9 cellular contexts compared by ENCODE assay signal in the genomic region with DNA sequence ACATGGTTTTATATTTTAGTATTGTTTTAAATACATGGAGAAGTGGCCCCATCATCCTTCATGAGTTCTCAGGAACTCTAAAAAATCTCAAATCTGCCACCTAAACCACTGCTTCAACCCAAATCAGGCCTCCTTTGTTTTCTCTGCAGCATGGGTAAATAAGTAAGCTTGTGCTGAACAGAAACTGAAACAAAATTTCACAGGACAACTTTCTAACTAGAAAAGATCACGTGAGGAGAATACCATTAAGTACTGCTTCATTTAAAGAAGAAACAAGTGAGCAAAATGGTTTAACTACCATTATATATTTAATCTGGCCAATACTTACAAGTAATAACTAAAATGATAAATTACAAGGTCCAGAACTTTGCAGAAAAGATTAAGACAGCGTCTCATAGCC. TPM values are rescaled to one million over a fixed set of nuclear protein-coding genes. Genes with fewer than 3 reads are reported as not detected.
DNase-seq lines count a peak whose midpoint lies in the region; ATAC-seq and TF ChIP-seq lines count a peak whose summit lies in the region.
"Had no signal": no experiment of that assay in that cellular context is flagged by ENCODE, and none has a peak within 500 bp of the region (broad histone marks: within the 10 kb centered on the region; RNA-seq: fewer than 3 reads in every experiment).

No MANE protein-coding gene starts in this region.

- peak overlapping the region; percentile 78 for H3K4me2 ChIP-seq in SU-DHL-6 (ENCODE audit: low read depth, low read length, poor library complexity, severe bottlenecking)

- H3K4me1 Mint-ChIP-seq in activated CD4-positive, alpha-beta T cell treated with anti-CD3 and anti-CD28 coated beads, Interleukin-2, amount 10 ng/mL, durations not matched to agents 7 days and 5 days: peaks cover 57% of the 10 kb centered on the region
- H3K4me1 Mint-ChIP-seq in HFFc6 (ENCODE audit: low read depth): no peaks in the 10 kb centered on the region

- no peak overlapping the region for H3K9ac ChIP-seq in SU-DHL-6 (ENCODE audit: low read length)

- H3K9me3 ChIP-seq in SU-DHL-6 (ENCODE audit: insufficient read depth, low read length): no peaks in the 10 kb centered on the region

- peaks cover 24% of the 10 kb centered on the region for H3K9me3 Mint-ChIP-seq in activated CD4-positive, alpha-beta T cell treated with anti-CD3 and anti-CD28 coated beads, Interleukin-2, amount 10 ng/mL, durations not matched to agents 7 days and 5 days
- peaks cover 38% of the 10 kb centered on the region for H3K9me3 Mint-ChIP-seq in HFFc6

- ATAC-seq in HG02798 (IDR thresholded peaks at IDR 0.05; ENCODE audit: poor library complexity, unreplicated experiment) (peak; percentile 57), left lobe of liver (peak; percentile 52), esophagus mucosa (no peak)

- POLR2A ChIA-PET in activated CD4-positive, alpha-beta T cell treated with anti-CD3 and anti-CD28 coated beads, Interleukin-2, amount 10 ng/mL, durations not matched to agents 7 days and 5 days (lab: Charles Lee): interaction anchor here (0.6 to 0.9 kb wide), 2 partner anchors 13 to 16 kb away, joined by 4 to 5 read pairs; no protein-coding TSS in a partner anchor

- DNase-seq in activated CD4-positive, alpha-beta T cell treated with anti-CD3 and anti-CD28 coated beads, Interleukin-2, amount 10 ng/mL, durations not matched to agents 7 days and 5 days: peak; percentile 43
- DNase-seq in activated CD4-positive, alpha-beta T cell treated with anti-CD3 and anti-CD28 coated beads for 1 hour: no peak
- DNase-seq in left lobe of liver (ENCODE audit: low spot score): no peak
- no peak for DNase-seq in HFFc6
- DNase-seq in HCEC 1CT: no peak

- no peaks in the 10 kb centered on the region for H3K79me2 ChIP-seq in SU-DHL-6 (ENCODE audit: insufficient read depth, low read length)

- no peaks in the 10 kb centered on the region for H3K27me3 Mint-ChIP-seq in activated CD4-positive, alpha-beta T cell treated with anti-CD3 and anti-CD28 coated beads, Interleukin-2, amount 10 ng/mL, durations not matched to agents 7 days and 5 days
- peaks cover 2% of the 10 kb centered on the region; the same call in 1 of the 2 replicates for H3K27me3 Mint-ChIP-seq in HFFc6 (ENCODE audit: insufficient read depth)

- no peak overlapping the region for H2AFZ ChIP-seq in SU-DHL-6 (ENCODE audit: low read depth, low read length, severe bottlenecking)

- peak overlapping the region; percentile 95 for H3K27ac Mint-ChIP-seq in activated CD4-positive, alpha-beta T cell treated with anti-CD3 and anti-CD28 coated beads, Interleukin-2, amount 10 ng/mL, durations not matched to agents 7 days and 5 days
- H3K27ac Mint-ChIP-seq in HFFc6: no peak overlapping the region

- H3K27me3 ChIP-seq in SU-DHL-6 (ENCODE audit: low read length): no peaks in the 10 kb centered on the region

- CTCF ChIA-PET in activated CD4-positive, alpha-beta T cell treated with anti-CD3 and anti-CD28 coated beads, Interleukin-2, amount 10 ng/mL, durations not matched to agents 7 days and 5 days (lab: Charles Lee): no interaction called here

- H3K4me3 ChIP-seq in SU-DHL-6 (ENCODE audit: insufficient read depth, low read length, poor library complexity, severe bottlenecking): no peak overlapping the region

- peaks cover 48% of the 10 kb centered on the region for H3K36me3 Mint-ChIP-seq in activated CD4-positive, alpha-beta T cell treated with anti-CD3 and anti-CD28 coated beads, Interleukin-2, amount 10 ng/mL, durations not matched to agents 7 days and 5 days (ENCODE audit: low read depth)
- peaks cover 4% of the 10 kb centered on the region; the same call in 1 of the 2 replicates for H3K36me3 Mint-ChIP-seq in HFFc6 (ENCODE audit: low read depth)

- no peaks in the 10 kb centered on the region for H4K20me1 ChIP-seq in SU-DHL-6 (ENCODE audit: low read depth, low read length)

- H3K36me3 ChIP-seq in SU-DHL-6 (ENCODE audit: low read length): no peaks in the 10 kb centered on the region

- no peaks in the 10 kb centered on the region for H3K9me2 ChIP-seq in SU-DHL-6 (replicated peaks; ENCODE audit: insufficient read depth, low read length)

- peaks cover 13% of the 10 kb centered on the region; the same call in 1 of the 2 replicates for H3F3A ChIP-seq in SU-DHL-6 (ENCODE audit: insufficient read depth)

- H3K4me3 Mint-ChIP-seq in activated CD4-positive, alpha-beta T cell treated with anti-CD3 and anti-CD28 coated beads, Interleukin-2, amount 10 ng/mL, durations not matched to agents 7 days and 5 days: peak overlapping the region; percentile 98
- H3K4me3 Mint-ChIP-seq in HFFc6: no peak overlapping the region

- TF ChIP-seq CTCF in SU-DHL-6 (IDR thresholded peaks at IDR 0.05; ENCODE audit: insufficient read depth, low read length, poor library complexity, severe bottlenecking) (no peak), HFFc6 (IDR thresholded peaks at IDR 0.05) (no peak)

- H3K27ac ChIP-seq in SU-DHL-6 (ENCODE audit: low read depth, low read length): no peak overlapping the region

RNA-seq across cellular contexts. Expression of gene ARAP2, which starts 2.5 kb away (rescaled TPM):
- total RNA-seq in activated CD4-positive, alpha-beta T cell treated with anti-CD3 and anti-CD28 coated beads, Interleukin-2, amount 10 ng/mL, durations not matched to agents 7 days and 5 days: 10 to 100 TPM; 35.8 to 49.7 TPM
- total RNA-seq in left lobe of liver (7.4 TPM), esophagus mucosa (28.5 TPM)
- not detected for total RNA-seq in HFFc6 (2021; fragmentation: NEBNext Ultra II Directional; extraction: Animal tissue kit (Norgen Biotek cat#: 25700))

RNA-seq across cellular contexts. Expression of gene DTHD1, which starts 39.6 kb away (rescaled TPM):
- under 1 TPM in 1 of 2 experiments, not detected in 1; 0.12 TPM for total RNA-seq in activated CD4-positive, alpha-beta T cell treated with anti-CD3 and anti-CD28 coated beads, Interleukin-2, amount 10 ng/mL, durations not matched to agents 7 days and 5 days
- total RNA-seq in left lobe of liver: 0.05 TPM
- total RNA-seq in esophagus mucosa: 0.08 TPM
- not detected for total RNA-seq in HFFc6 (2021; fragmentation: NEBNext Ultra II Directional; extraction: Animal tissue kit (Norgen Biotek cat#: 25700))
- total RNA-seq: neural crest cell had no signal
